ENCODE assay signal across 1 cellular context in the genomic region with DNA sequence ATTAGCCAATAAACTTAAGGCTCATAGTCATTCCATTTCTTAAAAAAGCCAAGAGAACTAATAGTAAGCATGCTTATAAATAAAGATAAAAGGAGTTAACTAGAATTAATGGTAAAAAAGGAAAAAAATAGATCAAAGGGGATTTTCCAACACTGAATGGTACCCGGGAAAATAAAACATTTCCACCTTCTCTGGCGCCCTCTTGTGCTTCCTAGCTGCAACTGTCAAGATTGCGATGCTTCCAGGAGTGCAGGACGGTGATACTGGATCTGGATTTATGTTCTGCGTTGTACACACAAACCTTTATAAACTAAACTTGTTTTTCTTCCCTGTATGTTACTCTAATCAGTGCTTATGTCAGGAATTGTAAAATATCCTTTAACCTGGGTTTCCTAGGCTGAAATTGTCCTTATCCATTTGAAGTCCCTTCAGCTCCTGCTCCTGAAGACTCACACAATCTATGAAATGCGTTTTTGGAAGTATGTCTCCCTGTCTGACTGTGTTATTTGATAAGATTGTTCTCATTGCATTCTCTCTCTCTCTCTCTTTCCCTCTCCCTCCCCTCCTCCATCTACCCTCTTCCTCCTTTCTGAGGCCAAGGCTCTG.
TF ChIP-seq lines count a peak whose summit lies in the region.

No MANE protein-coding gene starts in this region.

TF ChIP-seq in HepG2, 621 proteins besides CTCF, POLR2A, EP300 and RAD21:
- TF ChIP-seq, protein P1, sequence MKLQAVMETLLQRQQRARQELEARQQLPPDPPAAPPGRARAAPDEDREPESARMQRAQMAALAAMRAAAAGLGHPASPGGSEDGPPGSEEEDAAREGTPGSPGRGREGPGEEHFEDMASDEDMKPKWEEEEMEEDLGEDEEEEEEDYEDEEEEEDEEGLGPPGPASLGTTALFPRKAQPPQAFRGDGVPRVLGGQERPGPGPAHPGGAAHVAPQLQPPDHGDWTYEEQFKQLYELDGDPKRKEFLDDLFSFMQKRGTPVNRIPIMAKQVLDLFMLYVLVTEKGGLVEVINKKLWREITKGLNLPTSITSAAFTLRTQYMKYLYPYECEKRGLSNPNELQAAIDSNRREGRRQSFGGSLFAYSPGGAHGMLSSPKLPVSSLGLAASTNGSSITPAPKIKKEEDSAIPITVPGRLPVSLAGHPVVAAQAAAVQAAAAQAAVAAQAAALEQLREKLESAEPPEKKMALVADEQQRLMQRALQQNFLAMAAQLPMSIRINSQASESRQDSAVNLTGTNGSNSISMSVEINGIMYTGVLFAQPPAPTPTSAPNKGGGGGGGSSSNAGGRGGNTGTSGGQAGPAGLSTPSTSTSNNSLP (IDR thresholded peaks at IDR 0.05; ENCODE audit: low read depth, low read length) = 0 out of 2 replicates have a peak, but pooled peaks have one; percentile 30
- no peak for TF ChIP-seq EED (CRISPR knock-in tag; IDR thresholded peaks at IDR 0.05)
- TF ChIP-seq KDM1A (CRISPR knock-in tag; IDR thresholded peaks at IDR 0.05) = no peak
- no peak for TF ChIP-seq NFKB2 (CRISPR knock-in tag; IDR thresholded peaks at IDR 0.05; ENCODE audit: borderline replicate concordance)
- TF ChIP-seq ZNF775 (CRISPR knock-in tag; IDR thresholded peaks at IDR 0.05; ENCODE audit: borderline replicate concordance) = no peak
- TF ChIP-seq SMC3 (IDR thresholded peaks at IDR 0.05; ENCODE audit: low read length) = peak; percentile 49
- TF ChIP-seq ETV5 (CRISPR knock-in tag; IDR thresholded peaks at IDR 0.05; ENCODE audit: borderline replicate concordance) = peak; percentile 53; the same call in 1 of the 2 replicates
- TF ChIP-seq STAT5B (CRISPR knock-in tag; IDR thresholded peaks at IDR 0.05) = no peak
- TF ChIP-seq STAG1 (CRISPR knock-in tag; IDR thresholded peaks at IDR 0.05) = peak; percentile 74
- TF ChIP-seq, protein P2, sequence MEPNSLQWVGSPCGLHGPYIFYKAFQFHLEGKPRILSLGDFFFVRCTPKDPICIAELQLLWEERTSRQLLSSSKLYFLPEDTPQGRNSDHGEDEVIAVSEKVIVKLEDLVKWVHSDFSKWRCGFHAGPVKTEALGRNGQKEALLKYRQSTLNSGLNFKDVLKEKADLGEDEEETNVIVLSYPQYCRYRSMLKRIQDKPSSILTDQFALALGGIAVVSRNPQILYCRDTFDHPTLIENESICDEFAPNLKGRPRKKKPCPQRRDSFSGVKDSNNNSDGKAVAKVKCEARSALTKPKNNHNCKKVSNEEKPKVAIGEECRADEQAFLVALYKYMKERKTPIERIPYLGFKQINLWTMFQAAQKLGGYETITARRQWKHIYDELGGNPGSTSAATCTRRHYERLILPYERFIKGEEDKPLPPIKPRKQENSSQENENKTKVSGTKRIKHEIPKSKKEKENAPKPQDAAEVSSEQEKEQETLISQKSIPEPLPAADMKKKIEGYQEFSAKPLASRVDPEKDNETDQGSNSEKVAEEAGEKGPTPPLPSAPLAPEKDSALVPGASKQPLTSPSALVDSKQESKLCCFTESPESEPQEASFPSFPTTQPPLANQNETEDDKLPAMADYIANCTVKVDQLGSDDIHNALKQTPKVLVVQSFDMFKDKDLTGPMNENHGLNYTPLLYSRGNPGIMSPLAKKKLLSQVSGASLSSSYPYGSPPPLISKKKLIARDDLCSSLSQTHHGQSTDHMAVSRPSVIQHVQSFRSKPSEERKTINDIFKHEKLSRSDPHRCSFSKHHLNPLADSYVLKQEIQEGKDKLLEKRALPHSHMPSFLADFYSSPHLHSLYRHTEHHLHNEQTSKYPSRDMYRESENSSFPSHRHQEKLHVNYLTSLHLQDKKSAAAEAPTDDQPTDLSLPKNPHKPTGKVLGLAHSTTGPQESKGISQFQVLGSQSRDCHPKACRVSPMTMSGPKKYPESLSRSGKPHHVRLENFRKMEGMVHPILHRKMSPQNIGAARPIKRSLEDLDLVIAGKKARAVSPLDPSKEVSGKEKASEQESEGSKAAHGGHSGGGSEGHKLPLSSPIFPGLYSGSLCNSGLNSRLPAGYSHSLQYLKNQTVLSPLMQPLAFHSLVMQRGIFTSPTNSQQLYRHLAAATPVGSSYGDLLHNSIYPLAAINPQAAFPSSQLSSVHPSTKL (CRISPR knock-in tag; IDR thresholded peaks at IDR 0.05) = 0 out of 2 replicates have a peak, but pooled peaks have one; percentile 23
